8 cellular contexts compared by ENCODE assay signal in the genomic region with DNA sequence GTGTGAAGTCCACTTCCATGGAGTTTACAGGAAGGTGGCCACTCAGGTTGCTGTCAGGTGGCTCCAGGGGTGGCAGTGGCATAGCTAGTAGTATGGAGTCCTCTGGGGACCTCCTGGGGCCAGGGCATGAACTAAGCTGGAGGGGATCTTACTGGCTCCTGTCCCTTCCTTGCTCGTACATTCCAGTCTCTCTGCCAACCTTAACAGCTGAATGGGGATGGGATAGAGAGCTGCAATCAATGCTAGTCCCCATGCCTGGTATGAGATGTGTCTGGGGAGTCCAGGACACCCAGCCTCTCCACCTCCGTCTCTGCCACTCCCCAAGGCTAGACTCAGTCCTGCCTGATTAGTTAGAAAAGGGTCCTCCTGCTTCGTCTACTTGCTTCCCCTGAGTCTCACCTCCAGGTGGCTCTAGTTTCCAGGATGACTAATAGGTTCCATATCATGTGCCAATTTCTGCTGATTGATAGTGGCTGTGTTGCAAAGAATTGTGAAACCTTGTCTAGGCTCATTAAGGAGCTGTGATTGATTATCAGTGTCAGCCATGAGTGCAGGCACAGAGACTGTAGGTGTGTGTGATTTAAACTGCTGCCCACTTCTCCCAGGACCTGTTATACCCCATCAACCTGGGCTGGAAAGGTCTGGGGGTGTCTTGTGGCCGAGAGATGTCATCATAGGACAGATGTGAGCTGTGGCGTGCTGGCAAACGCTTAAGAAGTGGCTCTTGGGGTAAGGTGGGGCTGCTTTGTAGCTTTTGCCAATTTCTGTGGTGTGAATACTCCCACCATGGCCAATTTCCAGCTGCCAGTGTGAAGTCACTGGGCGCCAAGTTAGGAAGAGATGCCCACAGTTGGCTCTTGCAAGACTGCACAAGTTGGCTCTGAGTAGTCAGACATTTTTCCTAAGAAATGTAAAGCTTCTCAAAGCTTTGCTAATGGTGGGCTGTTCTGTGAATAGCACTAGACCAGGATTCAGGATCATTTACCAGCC. TPM values are rescaled to one million over a fixed set of nuclear protein-coding genes. Genes with fewer than 3 reads are reported as not detected.
DNase-seq lines count a peak whose midpoint lies in the region; ATAC-seq and TF ChIP-seq lines count a peak whose summit lies in the region.

No MANE protein-coding gene starts in this region.

- POLR2A ChIA-PET in RWPE1 (lab: Yijun Ruan, JAX; ENCODE audit: low non-redundant PET): no interaction called here

- no peaks in the 10 kb centered on the region for H3K9me3 ChIP-seq in right atrium auricular region
- H3K9me3 ChIP-seq in heart left ventricle: no peaks in the 10 kb centered on the region

- no peak for TF ChIP-seq CTCF in right atrium auricular region (IDR thresholded peaks at IDR 0.05)
- TF ChIP-seq CTCF in RWPE1 (conservative IDR thresholded peaks at IDR 0.05; ENCODE audit: low read depth): no peak; the same call in 1 of the 2 replicates
- TF ChIP-seq CTCF in heart left ventricle (IDR thresholded peaks at IDR 0.05): peak in 2 of 12 donors; percentile 16

- DNase-seq in Right ventricle myocardium superior: no peak
- no peak for DNase-seq in right atrium auricular region (ENCODE audit: low spot score)
- peak; percentile 88 for DNase-seq in RWPE1 (ENCODE audit: low spot score)
- no peak for DNase-seq in heart left ventricle
- DNase-seq in DMS114 treated with DMSO at 0.1 percent for 48 hours (lab: John Stamatoyannopoulos, UW; ENCODE audit: unreplicated experiment): no peak
- DNase-seq in ureter (ENCODE audit: low spot score): no peak

- H3K27ac ChIP-seq in right atrium auricular region: no peak overlapping the region
- peak overlapping the region; percentile 76 for H3K27ac ChIP-seq in RWPE1
- no peak overlapping the region for H3K27ac ChIP-seq in heart left ventricle

- H3K4me1 ChIP-seq in right atrium auricular region (peaks cover 0 to 21% of the 10 kb centered on the region in 2 donors), heart left ventricle (peaks cover 0 to 16% (median 9%) of the 10 kb centered on the region in 12 donors)

- CTCF ChIA-PET in RWPE1 (lab: Yijun Ruan, JAX): interaction anchor here (0.5 to 3.0 kb wide), 9 partner anchors 21 to 429 kb away, joined by 3 to 31 read pairs (median 4); no protein-coding TSS in a partner anchor

- TF ChIP-seq POLR2A in heart left ventricle (IDR thresholded peaks at IDR 0.05): no peak

- peak; percentile 39 for ATAC-seq in Right ventricle myocardium superior (ENCODE audit: poor library complexity)
- ATAC-seq in heart left ventricle: peak in 3 of 4 donors; percentile 39 to 65 (median 39)
- no peak for ATAC-seq in GM21390 (IDR thresholded peaks at IDR 0.05; ENCODE audit: unreplicated experiment)
- ATAC-seq in HG02678 (IDR thresholded peaks at IDR 0.05; ENCODE audit: unreplicated experiment): no peak

- H3K27me3 ChIP-seq in right atrium auricular region (no peaks in the 10 kb centered on the region), heart left ventricle (no peaks in the 10 kb centered on the region)

- intact Hi-C loops in Right ventricle myocardium superior (cut with DNase I): no loop called here
- intact Hi-C loops in heart left ventricle (cut with DNase I): no loop called here

- no peaks in the 10 kb centered on the region for H3K36me3 ChIP-seq in right atrium auricular region
- no peaks in the 10 kb centered on the region for H3K36me3 ChIP-seq in heart left ventricle

- WGBS in heart left ventricle, 4 donors: 54 to 62% (median 62%) methylated on average over 7 of the region's 7 CpGs

- H3K4me3 ChIP-seq in right atrium auricular region (no peak overlapping the region), heart left ventricle (no peak overlapping the region)

RNA-seq across cellular contexts. Expression of a gene that starts 59.8 kb away (rescaled TPM):
- total RNA-seq in Right ventricle myocardium superior (0.89 TPM), right atrium auricular region (10 to 100 TPM in 1 of 2 donors, 1 to 10 TPM in 1; 5.7 to 11.8 TPM), heart left ventricle (1 to 10 TPM; 1.0 to 4.0 (median 1.7) TPM), ureter (4.9 TPM)
- polyA plus RNA-seq in heart left ventricle: 1 to 10 TPM; 1.2 to 2.0 TPM

Comparison
In these comparisons a context has a peak if more than half of its experiments do, and no peak if none do; other contexts are left out.
1. ATAC-seq: peak in Right ventricle myocardium superior (single experiment) and heart left ventricle (3 of 4); none in GM21390 (single experiment) and HG02678 (single experiment).